ENCODE assay signal across 12 cellular contexts in the genomic region with DNA sequence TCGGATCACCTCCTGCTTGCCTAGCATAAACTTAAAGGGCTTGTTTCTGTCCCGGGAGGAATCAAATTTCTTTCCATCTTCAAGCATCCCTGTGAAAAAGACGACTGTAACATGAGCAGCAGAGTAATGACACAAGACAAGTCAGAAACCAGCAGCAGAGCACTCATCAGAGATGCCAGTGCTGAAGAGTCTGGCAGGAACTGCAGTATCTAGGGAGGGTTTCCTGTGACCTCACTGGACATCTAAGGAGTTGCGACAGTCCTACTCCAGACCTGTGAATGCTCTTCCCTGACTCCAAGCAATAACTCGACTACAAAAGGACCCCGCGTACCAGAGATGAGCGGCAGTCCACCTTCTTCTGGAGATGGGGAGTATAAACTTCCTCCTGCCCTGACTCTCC. TPM values are rescaled to one million over a fixed set of nuclear protein-coding genes. Genes with fewer than 3 reads are reported as not detected.
DNase-seq lines count a peak whose midpoint lies in the region; ATAC-seq, FAIRE-seq and TF ChIP-seq lines count a peak whose summit lies in the region.
"Had no signal": no experiment of that assay in that cellular context is flagged by ENCODE, and none has a peak within 500 bp of the region (broad histone marks: within the 10 kb centered on the region; RNA-seq: fewer than 3 reads in every experiment).

No MANE protein-coding gene starts in this region.

- no peak for DNase-seq in stimulated activated naive CD8-positive, alpha-beta T cell treated with anti-CD3 and anti-CD28 coated beads, Interleukin-15, Interleukin-2, amounts not matched to agents 100 U/mL and 50 U/mL, for 24 hours
- DNase-seq in activated B cell treated with CpG ODN at 0.5 μM for 24 hours, result no peak
- DNase-seq in right atrium auricular region (ENCODE audit: low spot score), result no peak
- DNase-seq in D721Med (ENCODE audit: insufficient read length, low spot score), result no peak
- no peak for DNase-seq in GM19240 (ENCODE audit: insufficient read length, low spot score)
- DNase-seq: DND-41, Karpas-422 had no signal

- no peak overlapping the region for H3K4me3 ChIP-seq in right atrium auricular region

- peaks cover 0 to 87% of the 10 kb centered on the region in 2 donors for H3K4me1 ChIP-seq in right atrium auricular region

- peak overlapping the region; percentile 64 for H3K27ac Mint-ChIP-seq in stimulated activated naive CD8-positive, alpha-beta T cell treated with anti-CD3 and anti-CD28 coated beads, Interleukin-15, Interleukin-2, amounts not matched to agents 100 ng/mL and 50 ng/mL, for 24 hours
- peak overlapping the region; percentile 57 for H3K27ac Mint-ChIP-seq in activated B cell treated with CpG ODN at 0.5 μM for 24 hours

- no peaks in the 10 kb centered on the region for H3K27me3 ChIP-seq in right atrium auricular region

- TF ChIP-seq CTCF in activated B cell treated with CpG ODN at 0.5 μM for 24 hours (IDR thresholded peaks at IDR 0.05), result no peak
- no peak for TF ChIP-seq CTCF in right atrium auricular region (IDR thresholded peaks at IDR 0.05)
- TF ChIP-seq CTCF in D721Med (IDR thresholded peaks at IDR 0.05; ENCODE audit: insufficient read depth, missing control alignments), result no peak

- H3K36me3 Mint-ChIP-seq in stimulated activated naive CD8-positive, alpha-beta T cell treated with anti-CD3 and anti-CD28 coated beads, Interleukin-15, Interleukin-2, amounts not matched to agents 100 ng/mL and 50 ng/mL, for 24 hours (ENCODE audit: low read depth), result peaks cover 66% of the 10 kb centered on the region
- H3K36me3 Mint-ChIP-seq in activated B cell treated with CpG ODN at 0.5 μM for 24 hours (ENCODE audit: low read depth), result peaks cover 52% of the 10 kb centered on the region

- peaks cover 9% of the 10 kb centered on the region for H3K36me3 ChIP-seq in right atrium auricular region

- intact Hi-C loops in activated B cell treated with CpG ODN at 0.5 μM for 24 hours (cut with micrococcal nuclease), result loop anchor here (5.0 kb wide), 1 partner anchor 62 kb away; no protein-coding TSS in a partner anchor

- H3K9me3 Mint-ChIP-seq in stimulated activated naive CD8-positive, alpha-beta T cell treated with anti-CD3 and anti-CD28 coated beads, Interleukin-15, Interleukin-2, amounts not matched to agents 100 ng/mL and 50 ng/mL, for 24 hours, result no peaks in the 10 kb centered on the region
- no peaks in the 10 kb centered on the region for H3K9me3 Mint-ChIP-seq in activated B cell treated with CpG ODN at 0.5 μM for 24 hours

- H3K4me1 Mint-ChIP-seq in stimulated activated naive CD8-positive, alpha-beta T cell treated with anti-CD3 and anti-CD28 coated beads, Interleukin-15, Interleukin-2, amounts not matched to agents 100 ng/mL and 50 ng/mL, for 24 hours (ENCODE audit: low read depth), result peaks cover 70% of the 10 kb centered on the region
- peaks cover 53% of the 10 kb centered on the region for H3K4me1 Mint-ChIP-seq in activated B cell treated with CpG ODN at 0.5 μM for 24 hours

- CTCF ChIA-PET in activated B cell treated with CpG ODN at 0.5 μM for 24 hours (lab: Charles Lee), result no interaction called here

- H3K27me3 Mint-ChIP-seq in stimulated activated naive CD8-positive, alpha-beta T cell treated with anti-CD3 and anti-CD28 coated beads, Interleukin-15, Interleukin-2, amounts not matched to agents 100 ng/mL and 50 ng/mL, for 24 hours, result no peaks in the 10 kb centered on the region
- H3K27me3 Mint-ChIP-seq in activated B cell treated with CpG ODN at 0.5 μM for 24 hours, result no peaks in the 10 kb centered on the region

- POLR2A ChIA-PET in activated B cell treated with CpG ODN at 0.5 μM for 24 hours (lab: Charles Lee), result no interaction called here

- no peak for FAIRE-seq in D721Med (lab: Jason Lieb, UNC)
- FAIRE-seq: H54, TTC549 had no signal

- H3K9me3 ChIP-seq in right atrium auricular region, result no peaks in the 10 kb centered on the region

- no peak overlapping the region for H3K4me3 Mint-ChIP-seq in stimulated activated naive CD8-positive, alpha-beta T cell treated with anti-CD3 and anti-CD28 coated beads, Interleukin-15, Interleukin-2, amounts not matched to agents 100 ng/mL and 50 ng/mL, for 24 hours
- no peak overlapping the region for H3K4me3 Mint-ChIP-seq in activated B cell treated with CpG ODN at 0.5 μM for 24 hours

- no peak for ATAC-seq in stimulated activated naive CD8-positive, alpha-beta T cell treated with anti-CD3 and anti-CD28 coated beads, Interleukin-15, Interleukin-2, amounts not matched to agents 100 U/mL and 50 U/mL, for 24 hours
- ATAC-seq in activated B cell treated with CpG ODN at 0.5 μM for 24 hours (ENCODE audit: low read depth), result no peak
- no peak for ATAC-seq in GM18517 (IDR thresholded peaks at IDR 0.05; ENCODE audit: unreplicated experiment)
- ATAC-seq in HG03439 (IDR thresholded peaks at IDR 0.05; ENCODE audit: unreplicated experiment), result no peak

- H3K27ac ChIP-seq in right atrium auricular region, result peak overlapping the region; percentile 29 to 39

RNA-seq across cellular contexts. Expression of a gene that starts 17.3 kb away (rescaled TPM):
- total RNA-seq in activated B cell treated with CpG ODN at 0.5 μM for 24 hours, result 128 and 134 TPM in 2 replicates
- 10 to 100 TPM; 73.5 to 98.7 TPM for total RNA-seq in right atrium auricular region

RNA-seq across cellular contexts. Expression of a gene that starts 46.6 kb away (rescaled TPM):
- total RNA-seq in activated B cell treated with CpG ODN at 0.5 μM for 24 hours (0.51 and 1.2 TPM in 2 replicates), right atrium auricular region (1 to 10 TPM; 2.9 to 3.9 TPM)
